In genomic region chr17:29855686-29856085, GRCh38 we compare ENCODE assay signal across 19 cellular contexts.
DNase-seq lines count a peak whose midpoint lies in the region; ATAC-seq and TF ChIP-seq lines count a peak whose summit lies in the region.
"Had no signal": no experiment of that assay in that cellular context is flagged by ENCODE, and none has a peak within 500 bp of the region (broad histone marks: within the 10 kb centered on the region; RNA-seq: fewer than 3 reads in every experiment).

No MANE protein-coding gene starts in this region.

- no peak overlapping the region for H2BK5ac ChIP-seq in mesenchymal stem cell (ENCODE audit: low read depth, low read length, poor library complexity, severe bottlenecking)

- WGBS in mesenchymal stem cell, result 80% methylated on average over 1 of the region's 1 CpG
- 70% methylated on average over 1 of the region's 1 CpG for WGBS in right lobe of liver (ENCODE audit: insufficient coverage, low coverage, low lambda C conversion rate, missing lambda C conversion rate)

- H2AK5ac ChIP-seq in mesenchymal stem cell (ENCODE audit: low read length, severe bottlenecking), result no peak overlapping the region

- TF ChIP-seq POLR2A in NB4 (IDR thresholded peaks at IDR 0.05; ENCODE audit: extremely low read depth, insufficient read length) (no peak), right lobe of liver (IDR thresholded peaks at IDR 0.05) (no peak)

- H3K4me1 ChIP-seq in mesenchymal stem cell (ENCODE audit: control insufficient read depth, insufficient read depth, low read depth, low read length) (no peaks in the 10 kb centered on the region), right lobe of liver (no peaks in the 10 kb centered on the region), BE2C (no peaks in the 10 kb centered on the region)
- H3K4me1 ChIP-seq: breast epithelium, neural progenitor cell, SJCRH30 had no signal

- H3K4me2 ChIP-seq in mesenchymal stem cell (ENCODE audit: low read length, poor library complexity, severe bottlenecking), result no peak overlapping the region
- H3K4me2 ChIP-seq: neural progenitor cell had no signal

- no peak overlapping the region for H4K8ac ChIP-seq in mesenchymal stem cell (ENCODE audit: low read length)

- no peaks in the 10 kb centered on the region for H3K4me1 Mint-ChIP-seq in WTC11
- H3K4me1 Mint-ChIP-seq: neural progenitor cell had no signal

- H3K79me1 ChIP-seq in mesenchymal stem cell (replicated peaks; ENCODE audit: low read length, poor library complexity, severe bottlenecking), result peaks cover 23% of the 10 kb centered on the region

- H3K4me3 ChIP-seq in NB4 (ENCODE audit: low read depth, low read length), result no peak overlapping the region
- H3K4me3 ChIP-seq in choroid plexus epithelial cell (ENCODE audit: low read depth, low read length), result no peak overlapping the region
- no peak overlapping the region for H3K4me3 ChIP-seq in mesenchymal stem cell (ENCODE audit: insufficient read depth in 1 of 2, low read depth in 1 of 2, low read length in 2 of 2)
- H3K4me3 ChIP-seq in right lobe of liver, result no peak overlapping the region
- no peak overlapping the region for H3K4me3 ChIP-seq in BE2C (ENCODE audit: low read depth, low read length)
- H3K4me3 ChIP-seq: breast epithelium, GM12878, neural progenitor cell, SJCRH30 had no signal

- H3K9me3 ChIP-seq in mesenchymal stem cell (ENCODE audit: control insufficient read depth, low read length) (no peaks in the 10 kb centered on the region), right lobe of liver (no peaks in the 10 kb centered on the region), BE2C (no peaks in the 10 kb centered on the region)
- H3K9me3 ChIP-seq: breast epithelium had no signal

- H3K27me3 ChIP-seq in mesenchymal stem cell (ENCODE audit: control insufficient read depth in 1 of 2, insufficient read depth in 1 of 2, low read length in 2 of 2) (no peaks in the 10 kb centered on the region), right lobe of liver (no peaks in the 10 kb centered on the region), BE2C (no peaks in the 10 kb centered on the region)
- H3K27me3 ChIP-seq: breast epithelium, neural progenitor cell, SJCRH30 had no signal

- H3K18ac ChIP-seq in mesenchymal stem cell (ENCODE audit: low read depth in 1 of 2, low read length in 2 of 2), result no peak overlapping the region

- H2BK15ac ChIP-seq in mesenchymal stem cell (ENCODE audit: low read depth, poor library complexity, severe bottlenecking), result no peak overlapping the region

- no peaks in the 10 kb centered on the region for H3K27me3 Mint-ChIP-seq in WTC11 (ENCODE audit: low read depth)
- H3K27me3 Mint-ChIP-seq: activated naive CD4-positive, alpha-beta T cell treated with anti-CD3 and anti-CD28 coated beads, Interleukin-2, amount 50 U/mL, for 24 hours; activated T-cell treated with anti-CD3 and anti-CD28 coated beads, Interleukin-2, amount 50 U/mL, for 24 hours had no signal

- POLR2A ChIA-PET in WTC11 (lab: Charles Lee), result no interaction called here

- no peak overlapping the region for H3K9ac ChIP-seq in mesenchymal stem cell (ENCODE audit: low read length)
- H3K9ac ChIP-seq: neural progenitor cell had no signal

- DNase-seq in GM03348 (ENCODE audit: low spot score), result peak; percentile 75
- DNase-seq in NB4 (ENCODE audit: low read depth), result peak; percentile 47
- DNase-seq in choroid plexus epithelial cell (ENCODE audit: low read depth), result peak; percentile 71
- peak; percentile 50 for DNase-seq in mesenchymal stem cell
- no peak for DNase-seq in right lobe of liver
- DNase-seq in BE2C, result no peak
- DNase-seq in left lobe of liver (ENCODE audit: low spot score), result no peak
- DNase-seq in WTC11 (ENCODE audit: low spot score), result no peak
- DNase-seq: activated CD4-positive, alpha-beta T cell treated with anti-CD3 and anti-CD28 coated beads, Interleukin-2, amount 50 U/mL, for 48 hours; activated T-cell treated with anti-CD3 and anti-CD28 coated beads, Interleukin-2, amount 50 U/mL, for 24 hours; effector memory CD4-positive, alpha-beta T cell; KG1; NCI-H446; SJCRH30; stimulated activated naive CD8-positive, alpha-beta T cell treated with anti-CD3 and anti-CD28 coated beads, Interleukin-15, Interleukin-2, amounts not matched to agents 100 U/mL and 50 U/mL, for 24 hours had no signal

- peaks cover 11% of the 10 kb centered on the region for H3K36me3 Mint-ChIP-seq in WTC11

- H3K23ac ChIP-seq in mesenchymal stem cell (ENCODE audit: low read length in 2 of 2), result no peak overlapping the region

- no peak for TF ChIP-seq CTCF in NB4 (IDR thresholded peaks at IDR 0.05; ENCODE audit: low read depth, low read length)
- no peak for TF ChIP-seq CTCF in choroid plexus epithelial cell (conservative IDR thresholded peaks at IDR 0.05; ENCODE audit: low read depth, low read length)
- TF ChIP-seq CTCF in right lobe of liver (IDR thresholded peaks at IDR 0.05), result no peak
- no peak for TF ChIP-seq CTCF in BE2C (IDR thresholded peaks at IDR 0.05; ENCODE audit: low read depth, low read length)
- no peak for TF ChIP-seq CTCF in WTC11 (IDR thresholded peaks at IDR 0.05)

- H3K4ac ChIP-seq in mesenchymal stem cell (ENCODE audit: low read depth in 1 of 2, low read length in 2 of 2), result no peak overlapping the region

- no peak overlapping the region for H2BK12ac ChIP-seq in mesenchymal stem cell (ENCODE audit: low read length in 2 of 2)

- H3K4me3 Mint-ChIP-seq in WTC11, result no peak overlapping the region
- H3K4me3 Mint-ChIP-seq: activated naive CD4-positive, alpha-beta T cell treated with anti-CD3 and anti-CD28 coated beads, Interleukin-2, amount 50 U/mL, for 24 hours; activated T-cell treated with anti-CD3 and anti-CD28 coated beads, Interleukin-2, amount 50 U/mL, for 24 hours; neural progenitor cell had no signal

- no peak overlapping the region for H3K14ac ChIP-seq in mesenchymal stem cell (ENCODE audit: low read length in 2 of 2)

- H4K91ac ChIP-seq in mesenchymal stem cell (ENCODE audit: low read length), result no peak overlapping the region

- ATAC-seq in right lobe of liver, result no peak
- ATAC-seq in left lobe of liver, result no peak
- ATAC-seq in WTC11, result no peak
- ATAC-seq: GM12878; stimulated activated naive CD8-positive, alpha-beta T cell treated with anti-CD3 and anti-CD28 coated beads, Interleukin-15, Interleukin-2, amounts not matched to agents 100 U/mL and 50 U/mL, for 24 hours had no signal

- H2BK120ac ChIP-seq in mesenchymal stem cell (ENCODE audit: low read depth, low read length), result no peak overlapping the region

- H3K27ac ChIP-seq in mesenchymal stem cell (ENCODE audit: low read length, poor library complexity, severe bottlenecking), result no peak overlapping the region
- no peak overlapping the region for H3K27ac ChIP-seq in right lobe of liver
- H3K27ac ChIP-seq: breast epithelium, neural progenitor cell, SJCRH30 had no signal

- H3K36me3 ChIP-seq in mesenchymal stem cell (ENCODE audit: control insufficient read depth in 1 of 2, insufficient read depth in 2 of 2, low read depth in 1 of 2, low read length in 2 of 2) (peaks cover 0 to 3% of the 10 kb centered on the region in 2 experiments), right lobe of liver (no peaks in the 10 kb centered on the region), BE2C (no peaks in the 10 kb centered on the region)
- H3K36me3 ChIP-seq: breast epithelium, neural progenitor cell, SJCRH30 had no signal

- intact Hi-C loops in right lobe of liver (cut with DNase I), result no loop called here

- no peak overlapping the region for H2AFZ ChIP-seq in mesenchymal stem cell (ENCODE audit: low read depth, low read length)
- H2AFZ ChIP-seq: neural progenitor cell had no signal

- peaks cover 24% of the 10 kb centered on the region for H3K9me3 Mint-ChIP-seq in WTC11

- H3K27ac Mint-ChIP-seq in WTC11, result no peak overlapping the region
- H3K27ac Mint-ChIP-seq: activated naive CD4-positive, alpha-beta T cell treated with anti-CD3 and anti-CD28 coated beads, Interleukin-2, amount 50 U/mL, for 24 hours; activated T-cell treated with anti-CD3 and anti-CD28 coated beads, Interleukin-2, amount 50 U/mL, for 24 hours; neural progenitor cell had no signal

- CTCF ChIA-PET in WTC11 (lab: Charles Lee), result no interaction called here

TF ChIP-seq in WTC11, 78 proteins besides CTCF, POLR2A, EP300 and RAD21 (continues in another document):
- no peak for TF ChIP-seq ZNF425 (CRISPR knock-in tag; conservative IDR thresholded peaks at IDR 0.05)

Comparison
In these comparisons a context has a peak if more than half of its experiments do, and no peak if none do; other contexts are left out.
1. DNase-seq: peak in GM03348 (single experiment), NB4 (single experiment), choroid plexus epithelial cell (single experiment) and mesenchymal stem cell (single experiment); none in right lobe of liver (0 of 3), BE2C (single experiment), left lobe of liver (single experiment) and WTC11 (single experiment).